Comparison of ENCODE assay signal across 11 cellular contexts in the genomic region with DNA sequence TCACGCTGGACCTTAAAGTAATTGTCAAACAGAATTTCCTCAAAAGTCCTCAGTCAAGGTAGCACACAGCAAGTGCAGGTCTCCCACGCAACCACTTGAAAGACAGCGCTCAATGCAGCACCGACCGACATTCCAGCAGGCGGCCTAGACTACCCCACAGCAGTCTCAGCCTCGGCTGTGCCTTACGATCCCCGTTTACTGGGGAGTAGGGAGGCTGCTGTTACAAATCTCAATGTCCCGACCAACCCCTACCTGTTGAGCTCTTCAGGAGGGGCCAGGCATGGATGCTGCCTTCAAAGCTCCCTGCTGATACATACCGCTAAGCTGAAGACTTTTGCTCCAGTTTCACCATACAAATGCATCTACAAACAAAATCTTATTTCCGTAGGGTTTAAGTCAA. TPM values are rescaled to one million over a fixed set of nuclear protein-coding genes. Genes with fewer than 3 reads are reported as not detected.
DNase-seq lines count a peak whose midpoint lies in the region; ATAC-seq, FAIRE-seq and TF ChIP-seq lines count a peak whose summit lies in the region.
"Had no signal": no experiment of that assay in that cellular context is flagged by ENCODE, and none has a peak within 500 bp of the region (broad histone marks: within the 10 kb centered on the region; RNA-seq: fewer than 3 reads in every experiment).

No MANE protein-coding gene starts in this region.

- POLR2A ChIA-PET in activated CD4-positive, alpha-beta memory T cell treated with anti-CD3 and anti-CD28 coated beads for 36 hours (lab: Charles Lee) = no interaction called here
- POLR2A ChIA-PET in activated CD4-positive, alpha-beta memory T cell treated with anti-CD3 and anti-CD28 coated beads, Interleukin-2, amount 10 ng/mL, durations not matched to agents 7 days and 5 days (lab: Charles Lee) = interaction anchor here (1.0 to 5.4 kb wide), 4 partner anchors 13 to 358 kb away, joined by 3 to 32 read pairs (median 4); no protein-coding TSS in a partner anchor
- POLR2A ChIA-PET in HepG2 (lab: Yijun Ruan, JAX) = no interaction called here

- peaks cover 74% of the 10 kb centered on the region for H3K4me1 Mint-ChIP-seq in activated CD4-positive, alpha-beta memory T cell treated with anti-CD3 and anti-CD28 coated beads for 36 hours (ENCODE audit: low read depth)
- H3K4me1 Mint-ChIP-seq in activated CD4-positive, alpha-beta memory T cell treated with anti-CD3 and anti-CD28 coated beads, Interleukin-2, amount 10 ng/mL, durations not matched to agents 7 days and 5 days = peaks cover 76% of the 10 kb centered on the region
- H3K4me1 Mint-ChIP-seq in activated T-cell treated with anti-CD3 and anti-CD28 coated beads, Interleukin-2, amount 50 U/mL, for 72 hours (ENCODE audit: low read depth) = peaks cover 82% of the 10 kb centered on the region
- peaks cover 86% of the 10 kb centered on the region for H3K4me1 Mint-ChIP-seq in stimulated activated naive CD8-positive, alpha-beta T cell treated with anti-CD3 and anti-CD28 coated beads, Interleukin-15, amount 100 ng/mL, for 72 hours

- H3K36me3 Mint-ChIP-seq in activated CD4-positive, alpha-beta memory T cell treated with anti-CD3 and anti-CD28 coated beads for 36 hours = peaks cover 22% of the 10 kb centered on the region
- peaks cover 53% of the 10 kb centered on the region for H3K36me3 Mint-ChIP-seq in activated CD4-positive, alpha-beta memory T cell treated with anti-CD3 and anti-CD28 coated beads, Interleukin-2, amount 10 ng/mL, durations not matched to agents 7 days and 5 days (ENCODE audit: low read depth)
- peaks cover 8 to 10% of the 10 kb centered on the region in 2 donors for H3K36me3 Mint-ChIP-seq in activated T-cell treated with anti-CD3 and anti-CD28 coated beads, Interleukin-2, amount 50 U/mL, for 72 hours (ENCODE audit: insufficient read depth in 2 of 2)

- no TSS peak for BruUV-seq in HepG2 (replicated peaks; lab: Mats Ljungman, UMichigan)

- WGBS in HepG2 (ENCODE audit: low lambda C conversion rate) = 50% methylated on average over 7 of the region's 12 CpGs

- CTCF ChIA-PET in activated CD4-positive, alpha-beta memory T cell treated with anti-CD3 and anti-CD28 coated beads for 36 hours (lab: Charles Lee) = interaction anchor here (1.4 to 3.8 kb wide), 2 partner anchors 13 to 14 kb away, joined by 4 to 15 read pairs; no protein-coding TSS in a partner anchor
- CTCF ChIA-PET in activated CD4-positive, alpha-beta memory T cell treated with anti-CD3 and anti-CD28 coated beads, Interleukin-2, amount 10 ng/mL, durations not matched to agents 7 days and 5 days (lab: Charles Lee) = interaction anchor here (0.6 to 1.4 kb wide), 2 partner anchors 251 to 364 kb away, joined by 3 to 4 read pairs; no protein-coding TSS in a partner anchor
- CTCF ChIA-PET in HepG2 (lab: Yijun Ruan, JAX; ENCODE audit: low intra/inter-chr PET ratio, low total read pairs) = no interaction called here

- no peak overlapping the region for H3K4me3 ChIP-seq in HepG2 (replicated peaks in 1 of 3; ENCODE audit: insufficient read depth in 1 of 3, low read depth in 2 of 3, low read length in 3 of 3)

- TF ChIP-seq EP300 in HepG2 (IDR thresholded peaks at IDR 0.05; ENCODE audit: low read depth in 2 of 2, low read length in 2 of 2) (no peak), HepG2 (CRISPR knock-in tag; IDR thresholded peaks at IDR 0.05; ENCODE audit: borderline replicate concordance) (no peak)

- peaks cover 26% of the 10 kb centered on the region for H3K27me3 Mint-ChIP-seq in activated CD4-positive, alpha-beta memory T cell treated with anti-CD3 and anti-CD28 coated beads for 36 hours
- peaks cover 1% of the 10 kb centered on the region for H3K27me3 Mint-ChIP-seq in activated CD4-positive, alpha-beta memory T cell treated with anti-CD3 and anti-CD28 coated beads, Interleukin-2, amount 10 ng/mL, durations not matched to agents 7 days and 5 days
- H3K27me3 Mint-ChIP-seq in activated T-cell treated with anti-CD3 and anti-CD28 coated beads, Interleukin-2, amount 50 U/mL, for 72 hours (ENCODE audit: low read depth) = peaks cover 59% of the 10 kb centered on the region
- no peaks in the 10 kb centered on the region for H3K27me3 Mint-ChIP-seq in stimulated activated naive CD8-positive, alpha-beta T cell treated with anti-CD3 and anti-CD28 coated beads, Interleukin-15, amount 100 ng/mL, for 72 hours

- TF ChIP-seq CTCF in HepG2 (CRISPR knock-in tag; IDR thresholded peaks at IDR 0.05) (no peak), GM10266 (IDR thresholded peaks at IDR 0.05; ENCODE audit: control insufficient read depth, insufficient read depth, low read depth, missing control alignments) (no peak)

- peak; percentile 48 to 57 for ATAC-seq in activated T-cell treated with anti-CD3 and anti-CD28 coated beads, Interleukin-2, amount 50 U/mL, for 72 hours (replicated peaks in 1 of 2)
- peak; percentile 76 for ATAC-seq in HepG2
- peak; percentile 62 for ATAC-seq in stimulated activated naive CD8-positive, alpha-beta T cell treated with anti-CD3 and anti-CD28 coated beads, Interleukin-15, amount 100 ng/mL, for 72 hours

- H3K9me3 Mint-ChIP-seq in activated CD4-positive, alpha-beta memory T cell treated with anti-CD3 and anti-CD28 coated beads for 36 hours = no peaks in the 10 kb centered on the region
- H3K9me3 Mint-ChIP-seq in activated CD4-positive, alpha-beta memory T cell treated with anti-CD3 and anti-CD28 coated beads, Interleukin-2, amount 10 ng/mL, durations not matched to agents 7 days and 5 days = no peaks in the 10 kb centered on the region
- H3K9me3 Mint-ChIP-seq in activated T-cell treated with anti-CD3 and anti-CD28 coated beads, Interleukin-2, amount 50 U/mL, for 72 hours = no peaks in the 10 kb centered on the region
- no peaks in the 10 kb centered on the region for H3K9me3 Mint-ChIP-seq in stimulated activated naive CD8-positive, alpha-beta T cell treated with anti-CD3 and anti-CD28 coated beads, Interleukin-15, amount 100 ng/mL, for 72 hours
- H3K9me3 Mint-ChIP-seq: activated T-helper 2 cell treated with anti-CD3 and anti-CD28 coated beads, Interferon-gamma antibody, Interleukin-2, Interleukin-4, amounts not matched to agents 10 μg/mL and 5 μg/mL and 100 μg/mL, durations not matched to agents 14 hours and 24 hours and 36 hours had no signal

- TF ChIP-seq POLR2A in HepG2 (IDR thresholded peaks at IDR 0.05; ENCODE audit: insufficient read depth in 1 of 2, low read depth in 2 of 2, low read length in 2 of 2) = no peak

- H3K36me3 ChIP-seq in HepG2 (replicated peaks in 1 of 2; ENCODE audit: control insufficient read depth in 1 of 2, insufficient read depth in 2 of 2, low read length in 2 of 2) = peaks cover 0 to 6% of the 10 kb centered on the region in 2 experiments; a peak in 1 of 5 replicates

- FAIRE-seq in HepG2 (lab: Jason Lieb, UNC) = no peak

- in situ Hi-C loops in HepG2 (cut with HindIII; ENCODE audit: extremely low pct_ligation_motif_present, low pct_unique_long_range_greater_than_20kb) = loop anchor here (25.0 kb wide), 1 partner anchor 363 kb away; the partner anchor contains the start of genes MPHOSPH9 and MTRFR

- intact Hi-C loops in activated CD4-positive, alpha-beta memory T cell treated with anti-CD3 and anti-CD28 coated beads for 36 hours (cut with micrococcal nuclease) = loop anchor here (2.0 to 10.0 kb wide), 2 partner anchors 73 to 149 kb away; no protein-coding TSS in a partner anchor
- intact Hi-C loops in HepG2 (cut with micrococcal nuclease; ENCODE audit: unreplicated experiment) = no loop called here

- no peak overlapping the region for H3K27ac ChIP-seq in HepG2 (ENCODE audit: extremely low read length, insufficient read depth, low read length)

- H3K79me2 ChIP-seq in HepG2 (ENCODE audit: insufficient read depth, low read length) = peaks cover 33% of the 10 kb centered on the region

- H3K4me1 ChIP-seq in HepG2 (ENCODE audit: insufficient read depth, low read length) = peaks cover 17% of the 10 kb centered on the region

- H3K9ac ChIP-seq in HepG2 (ENCODE audit: insufficient read depth, low read depth, low read length) = no peak overlapping the region

- H3K27me3 ChIP-seq in HepG2 (ENCODE audit: control insufficient read depth in 1 of 2, insufficient read depth in 2 of 2, low read length in 2 of 2) = no peaks in the 10 kb centered on the region

- H3K4me2 ChIP-seq in HepG2 (ENCODE audit: low read depth, low read length) = no peak overlapping the region

- peak; percentile 64 for DNase-seq in activated CD4-positive, alpha-beta memory T cell treated with anti-CD3 and anti-CD28 coated beads for 36 hours
- DNase-seq in activated CD4-positive, alpha-beta memory T cell treated with anti-CD3 and anti-CD28 coated beads, Interleukin-2, amount 10 ng/mL, durations not matched to agents 7 days and 5 days = no peak
- peak; percentile 49 to 64 for DNase-seq in activated T-cell treated with anti-CD3 and anti-CD28 coated beads, Interleukin-2, amount 50 U/mL, for 72 hours
- DNase-seq in HepG2 (ENCODE audit: low spot score) (no peak), midbrain (lab: John Stamatoyannopoulos, UW) (no peak), epidermal melanocyte (ENCODE audit: insufficient read length, low spot score) (no peak), GM10266 (ENCODE audit: extremely low spot score) (no peak)
- DNase-seq in stimulated activated naive CD8-positive, alpha-beta T cell treated with anti-CD3 and anti-CD28 coated beads, Interleukin-15, amount 100 ng/mL, for 72 hours = peak in 1 of 2 donors; percentile 45
- DNase-seq: erythroblast, NCI-H187 treated with DMSO at 0.1 percent for 48 hours had no signal

- TF ChIP-seq RAD21 in HepG2 (CRISPR knock-in tag; IDR thresholded peaks at IDR 0.05) = no peak

- no peak overlapping the region for H3K4me3 Mint-ChIP-seq in activated CD4-positive, alpha-beta memory T cell treated with anti-CD3 and anti-CD28 coated beads for 36 hours
- H3K4me3 Mint-ChIP-seq in activated CD4-positive, alpha-beta memory T cell treated with anti-CD3 and anti-CD28 coated beads, Interleukin-2, amount 10 ng/mL, durations not matched to agents 7 days and 5 days = no peak overlapping the region
- H3K4me3 Mint-ChIP-seq in activated T-cell treated with anti-CD3 and anti-CD28 coated beads, Interleukin-2, amount 50 U/mL, for 72 hours = peak overlapping the region; percentile 27 to 68
- H3K4me3 Mint-ChIP-seq in stimulated activated naive CD8-positive, alpha-beta T cell treated with anti-CD3 and anti-CD28 coated beads, Interleukin-15, amount 100 ng/mL, for 72 hours = peak overlapping the region; percentile 38 to 70

- H4K20me1 ChIP-seq in HepG2 (ENCODE audit: insufficient read depth, low read length) = no peaks in the 10 kb centered on the region

- H3K27ac Mint-ChIP-seq in activated CD4-positive, alpha-beta memory T cell treated with anti-CD3 and anti-CD28 coated beads for 36 hours = no peak overlapping the region
- no peak overlapping the region for H3K27ac Mint-ChIP-seq in activated CD4-positive, alpha-beta memory T cell treated with anti-CD3 and anti-CD28 coated beads, Interleukin-2, amount 10 ng/mL, durations not matched to agents 7 days and 5 days
- H3K27ac Mint-ChIP-seq in activated T-cell treated with anti-CD3 and anti-CD28 coated beads, Interleukin-2, amount 50 U/mL, for 72 hours = peak overlapping the region; percentile 69
- H3K27ac Mint-ChIP-seq in stimulated activated naive CD8-positive, alpha-beta T cell treated with anti-CD3 and anti-CD28 coated beads, Interleukin-15, amount 100 ng/mL, for 72 hours = peak overlapping the region in 1 of 2 donors; percentile 76
- H3K27ac Mint-ChIP-seq: activated T-helper 2 cell treated with anti-CD3 and anti-CD28 coated beads, Interferon-gamma antibody, Interleukin-2, Interleukin-4, amounts not matched to agents 10 μg/mL and 5 μg/mL and 100 μg/mL, durations not matched to agents 14 hours and 24 hours and 36 hours had no signal

- H2AFZ ChIP-seq in HepG2 (ENCODE audit: low read length) = no peak overlapping the region

- H3K9me3 ChIP-seq in HepG2 (ENCODE audit: low read length) = no peaks in the 10 kb centered on the region

RNA-seq across cellular contexts. Expression of gene VPS37B, which starts 21.8 kb away (rescaled TPM):
- total RNA-seq in activated CD4-positive, alpha-beta memory T cell treated with anti-CD3 and anti-CD28 coated beads for 36 hours = 10 to 100 TPM in 1 of 2 experiments, 1 to 10 TPM in 1; 10.0 to 10.4 TPM
- total RNA-seq in activated CD4-positive, alpha-beta memory T cell treated with anti-CD3 and anti-CD28 coated beads, Interleukin-2, amount 10 ng/mL, durations not matched to agents 7 days and 5 days = 10 to 100 TPM; 27.1 to 27.7 TPM
- 10 to 100 TPM; 28.8 to 37.4 TPM for total RNA-seq in activated T-cell treated with anti-CD3 and anti-CD28 coated beads, Interleukin-2, amount 50 U/mL, for 72 hours
- 5.3 TPM in 2 replicates for total RNA-seq in HepG2 (2016; rRNA removed; fragmentation: Illumina TruSeq; extraction: Trizol)
- 1.5 and 1.6 TPM in 2 replicates for total RNA-seq in HepG2 (2016; cell fraction: cytosol; rRNA removed; fragmentation: Illumina TruSeq; extraction: Trizol; ENCODE audit: low read depth)
- 4.0 and 5.3 TPM in 2 replicates for total RNA-seq in HepG2 (2016; cell fraction: insoluble cytoplasmic fraction; rRNA removed; fragmentation: Illumina TruSeq; extraction: Trizol)
- total RNA-seq in HepG2 (2016; cell fraction: membrane; rRNA removed; fragmentation: Illumina TruSeq; extraction: Trizol) = 5.1 and 5.2 TPM in 2 replicates
- 3.6 and 4.5 TPM in 2 replicates for total RNA-seq in HepG2 (2016; cell fraction: nucleus; rRNA removed; fragmentation: Illumina TruSeq; extraction: Trizol)
- polyA plus RNA-seq in HepG2 (2011; rRNA removed) = 4.6 and 4.8 TPM in 2 replicates
- polyA plus RNA-seq in HepG2 (2011; cell fraction: cytosol; rRNA removed) = 7.4 and 7.7 TPM in 2 replicates
- 7.8 and 10.1 TPM in 2 replicates for polyA plus RNA-seq in HepG2 (2011; cell fraction: nucleus; rRNA removed)
- 4.7 and 5.8 TPM in 2 replicates for polyA plus RNA-seq in HepG2 (2012)
- polyA plus RNA-seq in HepG2 (2016; cell fraction: cytosol; fragmentation: Illumina TruSeq; extraction: Trizol; ENCODE audit: low read depth) = 1.9 and 2.0 TPM in 2 replicates
- polyA plus RNA-seq in HepG2 (2016; cell fraction: insoluble cytoplasmic fraction; fragmentation: Illumina TruSeq; extraction: Trizol; ENCODE audit: low read depth) = 6.9 and 8.5 TPM in 2 replicates
- polyA plus RNA-seq in HepG2 (2016; cell fraction: membrane; fragmentation: Illumina TruSeq; extraction: Trizol; ENCODE audit: low read depth) = 4.4 and 4.6 TPM in 2 replicates
- polyA plus RNA-seq in HepG2 (2016; cell fraction: nucleus; fragmentation: Illumina TruSeq; extraction: Trizol; ENCODE audit: insufficient read depth, low read depth) = 8.1 and 10.3 TPM in 2 replicates
- polyA minus RNA-seq in HepG2 (2011; rRNA and poly(A)+ RNA removed; ENCODE audit: low replicate concordance) = 7.0 and 9.7 TPM in 2 replicates
- 6.2 and 6.3 TPM in 2 replicates for polyA minus RNA-seq in HepG2 (2011; cell fraction: cytosol; rRNA and poly(A)+ RNA removed)
- 8.0 and 8.7 TPM in 2 replicates for polyA minus RNA-seq in HepG2 (2011; cell fraction: nucleus; rRNA and poly(A)+ RNA removed)

RNA-seq across cellular contexts. Expression of gene HIP1R, which starts 38.8 kb away (rescaled TPM):
- 10 to 100 TPM; 19.3 to 22.2 TPM for total RNA-seq in activated CD4-positive, alpha-beta memory T cell treated with anti-CD3 and anti-CD28 coated beads for 36 hours
- 10 to 100 TPM; 23.4 to 24.7 TPM for total RNA-seq in activated CD4-positive, alpha-beta memory T cell treated with anti-CD3 and anti-CD28 coated beads, Interleukin-2, amount 10 ng/mL, durations not matched to agents 7 days and 5 days
- 10 to 100 TPM; 20.0 to 28.1 TPM for total RNA-seq in activated T-cell treated with anti-CD3 and anti-CD28 coated beads, Interleukin-2, amount 50 U/mL, for 72 hours
- total RNA-seq in HepG2 (2016; rRNA removed; fragmentation: Illumina TruSeq; extraction: Trizol) = 8.2 and 18.4 TPM in 2 replicates
- total RNA-seq in HepG2 (2016; cell fraction: cytosol; rRNA removed; fragmentation: Illumina TruSeq; extraction: Trizol; ENCODE audit: low read depth) = 2.2 and 2.5 TPM in 2 replicates
- 6.5 and 17.6 TPM in 2 replicates for total RNA-seq in HepG2 (2016; cell fraction: insoluble cytoplasmic fraction; rRNA removed; fragmentation: Illumina TruSeq; extraction: Trizol)
- 4.3 and 5.1 TPM in 2 replicates for total RNA-seq in HepG2 (2016; cell fraction: membrane; rRNA removed; fragmentation: Illumina TruSeq; extraction: Trizol)
- 19.5 and 20.1 TPM in 2 replicates for total RNA-seq in HepG2 (2016; cell fraction: nucleus; rRNA removed; fragmentation: Illumina TruSeq; extraction: Trizol)
- polyA plus RNA-seq in HepG2 (2011; rRNA removed) = 25.5 and 36.0 TPM in 2 replicates
- polyA plus RNA-seq in HepG2 (2011; cell fraction: cytosol; rRNA removed) = 5.2 and 9.3 TPM in 2 replicates
- polyA plus RNA-seq in HepG2 (2011; cell fraction: nucleus; rRNA removed) = 174 and 222 TPM in 2 replicates
- polyA plus RNA-seq in HepG2 (2012) = 10.1 and 13.1 TPM in 2 replicates
- polyA plus RNA-seq in HepG2 (2016; cell fraction: cytosol; fragmentation: Illumina TruSeq; extraction: Trizol; ENCODE audit: low read depth) = 0.78 and 1.1 TPM in 2 replicates
- polyA plus RNA-seq in HepG2 (2016; cell fraction: insoluble cytoplasmic fraction; fragmentation: Illumina TruSeq; extraction: Trizol; ENCODE audit: low read depth) = 6.1 and 6.5 TPM in 2 replicates
- polyA plus RNA-seq in HepG2 (2016; cell fraction: membrane; fragmentation: Illumina TruSeq; extraction: Trizol; ENCODE audit: low read depth) = 2.0 and 2.2 TPM in 2 replicates
- 42.8 and 47.4 TPM in 2 replicates for polyA plus RNA-seq in HepG2 (2016; cell fraction: nucleus; fragmentation: Illumina TruSeq; extraction: Trizol; ENCODE audit: insufficient read depth, low read depth)
- polyA minus RNA-seq in HepG2 (2011; rRNA and poly(A)+ RNA removed; ENCODE audit: low replicate concordance) = 51.3 and 57.2 TPM in 2 replicates
- 5.3 and 6.5 TPM in 2 replicates for polyA minus RNA-seq in HepG2 (2011; cell fraction: cytosol; rRNA and poly(A)+ RNA removed)
- polyA minus RNA-seq in HepG2 (2011; cell fraction: nucleus; rRNA and poly(A)+ RNA removed) = 28.3 and 30.6 TPM in 2 replicates

Comparison
In these comparisons a context has a peak if more than half of its experiments do, and no peak if none do; other contexts are left out.
1. DNase-seq: peak in activated CD4-positive, alpha-beta memory T cell treated with anti-CD3 and anti-CD28 coated beads for 36 hours (single experiment) and activated T-cell treated with anti-CD3 and anti-CD28 coated beads, Interleukin-2, amount 50 U/mL, for 72 hours (2 of 2); none in activated CD4-positive, alpha-beta memory T cell treated with anti-CD3 and anti-CD28 coated beads, Interleukin-2, amount 10 ng/mL, durations not matched to agents 7 days and 5 days (single experiment), HepG2 (single experiment), midbrain (single experiment), epidermal melanocyte (single experiment) and GM10266 (single experiment).
2. H3K4me3 Mint-ChIP-seq: peak in activated T-cell treated with anti-CD3 and anti-CD28 coated beads, Interleukin-2, amount 50 U/mL, for 72 hours (2 of 2) and stimulated activated naive CD8-positive, alpha-beta T cell treated with anti-CD3 and anti-CD28 coated beads, Interleukin-15, amount 100 ng/mL, for 72 hours (2 of 2); none in activated CD4-positive, alpha-beta memory T cell treated with anti-CD3 and anti-CD28 coated beads for 36 hours (single experiment) and activated CD4-positive, alpha-beta memory T cell treated with anti-CD3 and anti-CD28 coated beads, Interleukin-2, amount 10 ng/mL, durations not matched to agents 7 days and 5 days (single experiment).
3. Peak in every context shown above with its lines, with median percentiles within 50 percentile points of each other: ATAC-seq.